In the genomic region with DNA sequence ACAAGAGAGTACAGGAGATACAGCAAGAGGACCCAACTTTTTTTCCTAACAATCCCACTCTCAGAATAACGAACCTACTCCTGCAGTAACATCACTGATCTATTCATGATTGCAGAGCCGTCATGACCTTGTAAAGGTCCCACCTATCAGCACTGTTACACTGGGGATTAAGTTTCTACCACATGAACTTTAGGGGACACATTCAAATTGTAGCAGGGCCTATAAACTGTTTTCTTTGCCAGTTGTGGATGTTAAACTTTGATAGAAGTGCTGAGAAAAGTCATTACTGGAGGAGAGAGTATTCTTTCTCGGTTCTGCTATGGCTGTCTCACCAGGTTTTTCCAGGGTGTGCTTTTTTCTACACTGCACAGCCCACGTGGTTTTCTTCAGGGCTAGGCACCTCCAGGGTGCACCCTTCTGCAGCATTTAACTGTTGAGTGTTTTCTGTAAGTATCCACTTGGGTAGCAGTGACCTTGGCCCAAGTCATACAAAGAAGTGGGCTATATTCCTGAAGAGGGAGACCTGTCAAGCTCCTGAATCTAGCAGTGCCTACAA, we compare ENCODE assay signal across 10 cellular contexts.
DNase-seq lines count a peak whose midpoint lies in the region; ATAC-seq and TF ChIP-seq lines count a peak whose summit lies in the region.
"Had no signal": no experiment of that assay in that cellular context is flagged by ENCODE, and none has a peak within 500 bp of the region (broad histone marks: within the 10 kb centered on the region; RNA-seq: fewer than 3 reads in every experiment).

No MANE protein-coding gene starts in this region.

- ATAC-seq in GM18868 (IDR thresholded peaks at IDR 0.05; ENCODE audit: unreplicated experiment) (peak; percentile 99), HG02588 (IDR thresholded peaks at IDR 0.05; ENCODE audit: unreplicated experiment) (peak; percentile 89), HG03469 (IDR thresholded peaks at IDR 0.05; ENCODE audit: unreplicated experiment) (peak; percentile 95), sciatic nerve (no peak)

- in situ Hi-C loops in G401 (cut with HindIII; ENCODE audit: low sequenced_read_pairs) = no loop called here

- DNase-seq in GM12865 (ENCODE audit: low read depth) = peak; percentile 20
- DNase-seq in sciatic nerve (ENCODE audit: low spot score) = no peak
- no peak for DNase-seq in UCSD-AML1 (lab: John Stamatoyannopoulos, UW; ENCODE audit: unreplicated experiment)
- DNase-seq in mucosa of gallbladder (ENCODE audit: low spot score) = no peak
- DNase-seq in G401 (ENCODE audit: low spot score) = no peak
- DNase-seq: naive B cell, NCI-H774 had no signal

- intact Hi-C loops in sciatic nerve (cut with DNase I) = no loop called here

- no peak overlapping the region for H3K4me3 ChIP-seq in GM12865 (ENCODE audit: low read depth, low read length)

- TF ChIP-seq CTCF in GM12865 (IDR thresholded peaks at IDR 0.05; ENCODE audit: insufficient read depth, low read depth, low read length, missing control alignments) = no peak
